ENCODE assay signal across 14 cellular contexts in genomic region chr4:111136438-111136837, GRCh38.
DNase-seq lines count a peak whose midpoint lies in the region; ATAC-seq, FAIRE-seq and TF ChIP-seq lines count a peak whose summit lies in the region.
"Had no signal": no experiment of that assay in that cellular context is flagged by ENCODE, and none has a peak within 500 bp of the region (broad histone marks: within the 10 kb centered on the region; RNA-seq: fewer than 3 reads in every experiment).

No MANE protein-coding gene starts in this region.

- peak; percentile 75 for TF ChIP-seq RAD21 in IMR-90 (IDR thresholded peaks at IDR 0.05; ENCODE audit: low read length)

- no peak for FAIRE-seq in D721Med (lab: Jason Lieb, UNC)
- peak; percentile 73 for FAIRE-seq in astrocyte (lab: Jason Lieb, UNC)
- FAIRE-seq: islet of Langerhans had no signal

- H2BK20ac ChIP-seq in IMR-90 (ENCODE audit: low read depth, low read length), result no peak overlapping the region

- H3K9me1 ChIP-seq in IMR-90 (ENCODE audit: insufficient read depth, low read length), result no peaks in the 10 kb centered on the region

- no peaks in the 10 kb centered on the region for H3K36me3 Mint-ChIP-seq in astrocyte (ENCODE audit: low read depth, unreplicated experiment)

- no peaks in the 10 kb centered on the region for H3K27me3 Mint-ChIP-seq in astrocyte (ENCODE audit: low read depth, unreplicated experiment)

- intact Hi-C loops in IMR-90 (cut with micrococcal nuclease) (loop anchor here (1.0 to 5.0 kb wide), 5 partner anchors 146 to 716 kb away; no protein-coding TSS in a partner anchor), body of pancreas (cut with DNase I) (no loop called here)

- no peak overlapping the region for H2BK15ac ChIP-seq in IMR-90 (ENCODE audit: low read depth, low read length)

- H2AK5ac ChIP-seq in IMR-90 (ENCODE audit: low read depth, low read length), result no peak overlapping the region

- H3K18ac ChIP-seq in IMR-90 (ENCODE audit: low read depth, low read length), result no peak overlapping the region

- POLR2A ChIA-PET in IMR-90 (lab: Charles Lee; ENCODE audit: unreplicated experiment), result no interaction called here

- H2AFZ ChIP-seq in IMR-90 (replicated peaks; ENCODE audit: low read length, poor library complexity), result no peak overlapping the region
- no peak overlapping the region for H2AFZ ChIP-seq in astrocyte (ENCODE audit: low read depth, low read length)

- H4K91ac ChIP-seq in IMR-90 (ENCODE audit: insufficient read depth, low read depth, low read length), result no peak overlapping the region

- ATAC-seq in IMR-90 (ENCODE audit: low read depth), result peak; percentile 73
- ATAC-seq in body of pancreas, result no peak
- ATAC-seq in GM19467 (IDR thresholded peaks at IDR 0.05; ENCODE audit: unreplicated experiment), result no peak
- no peak for ATAC-seq in HG02938 (IDR thresholded peaks at IDR 0.05; ENCODE audit: unreplicated experiment)

- H3K14ac ChIP-seq in IMR-90 (replicated peaks; ENCODE audit: low read depth, low read length), result no peak overlapping the region

- H3K9me3 ChIP-seq in IMR-90 (ENCODE audit: control insufficient read depth, insufficient read depth, low read length) (0 out of 2 replicates have a peak, but pooled peaks cover 2% of the 10 kb centered on the region), astrocyte (ENCODE audit: insufficient read depth, low read depth, low read length) (no peaks in the 10 kb centered on the region), body of pancreas (peaks cover 0 to 10% (median 0%) of the 10 kb centered on the region in 3 donors)

- H3K27ac ChIP-seq in IMR-90 (ENCODE audit: insufficient read depth, low read length) (no peak overlapping the region), astrocyte (ENCODE audit: low read depth, low read length) (no peak overlapping the region), body of pancreas (no peak overlapping the region)

- WGBS in IMR-90 (ENCODE audit: extremely low coverage in 2 of 2, insufficient read length in 1 of 2), 2 experiments, result 60% methylated on average over 1 of the region's 1 CpG; no CpG with 5 or more reads in 1 of the 2 experiments
- 40 to 74% methylated on average over 1 of the region's 1 CpG for WGBS in body of pancreas, 2 donors

- BruUV-seq in IMR-90 (replicated peaks; lab: Mats Ljungman, UMichigan), result no TSS peak

- in situ Hi-C loops in IMR-90 (cut with MboI; ENCODE audit: low sequenced_read_pairs), result loop anchor here (5.0 kb wide), 1 partner anchor 496 kb away; no protein-coding TSS in a partner anchor

- H3K36me3 ChIP-seq in IMR-90 (ENCODE audit: control insufficient read depth, insufficient read depth, low read length) (no peaks in the 10 kb centered on the region), astrocyte (ENCODE audit: insufficient read depth, low read length) (no peaks in the 10 kb centered on the region), body of pancreas (replicated peaks in 1 of 2; ENCODE audit: insufficient read depth in 1 of 2, low read depth in 2 of 2) (no peaks in the 10 kb centered on the region)

- H3K9ac ChIP-seq in IMR-90 (ENCODE audit: low read depth, low read length) (no peak overlapping the region), astrocyte (ENCODE audit: low read length) (no peak overlapping the region)

- H3K56ac ChIP-seq in IMR-90 (ENCODE audit: extremely low read depth, insufficient read depth, low read length), result no peak overlapping the region

- H4K20me1 ChIP-seq in IMR-90 (ENCODE audit: insufficient read depth, low read length), result no peaks in the 10 kb centered on the region
- H4K20me1 ChIP-seq in astrocyte (ENCODE audit: insufficient read depth, low read length), result no peaks in the 10 kb centered on the region

- no peak overlapping the region for H4K8ac ChIP-seq in IMR-90 (ENCODE audit: low read depth in 2 of 2, low read length in 2 of 2)

- no peak overlapping the region for H3K27ac Mint-ChIP-seq in astrocyte (ENCODE audit: unreplicated experiment)
- H3K27ac Mint-ChIP-seq: activated naive CD4-positive, alpha-beta T cell treated with anti-CD3 and anti-CD28 coated beads for 36 hours had no signal

- dilution Hi-C loops in IMR-90 (cut with HindIII; ENCODE audit: low sequenced_read_pairs, unreplicated experiment), result no loop called here

- H4K5ac ChIP-seq in IMR-90 (ENCODE audit: low read depth, low read length), result no peak overlapping the region

- no peak for DNase-seq in D721Med (ENCODE audit: insufficient read length, low spot score)
- peak; percentile 59 for DNase-seq in IMR-90
- peak; percentile 30 for DNase-seq in astrocyte (ENCODE audit: low read depth)
- DNase-seq in left kidney (ENCODE audit: low read depth, low spot score), result peak; percentile 3
- DNase-seq in HuH-7.5 (ENCODE audit: low spot score), result no peak
- DNase-seq in body of pancreas, result no peak
- DNase-seq: activated CD4-positive, alpha-beta T cell treated with anti-CD3 and anti-CD28 coated beads for 4 hours; activated naive CD4-positive, alpha-beta T cell treated with anti-CD3 and anti-CD28 coated beads for 36 hours; effector memory CD4-positive, alpha-beta T cell; NCI-H1417 treated with DMSO at 0.1 percent for 48 hours; stimulated activated CD4-positive, alpha-beta T cell treated with anti-CD3 and anti-CD28 coated beads, Interleukin-4, amount 100 ng/mL, for 1 hour had no signal

- H3K4me3 Mint-ChIP-seq in astrocyte (ENCODE audit: unreplicated experiment), result no peak overlapping the region
- H3K4me3 Mint-ChIP-seq: activated naive CD4-positive, alpha-beta T cell treated with anti-CD3 and anti-CD28 coated beads for 36 hours had no signal

- peak; percentile 41 for TF ChIP-seq CTCF in D721Med (IDR thresholded peaks at IDR 0.05; ENCODE audit: insufficient read depth, missing control alignments)
- peak; percentile 60 for TF ChIP-seq CTCF in IMR-90 (conservative IDR thresholded peaks at IDR 0.05; ENCODE audit: low read depth, low read length)
- TF ChIP-seq CTCF in astrocyte (IDR thresholded peaks at IDR 0.05; ENCODE audit: insufficient read depth, low read depth, low read length), result peak; percentile 18
- TF ChIP-seq CTCF in body of pancreas (IDR thresholded peaks at IDR 0.05), result no peak

- no peaks in the 10 kb centered on the region for H3K79me1 ChIP-seq in IMR-90 (ENCODE audit: low read depth in 1 of 2, low read length in 2 of 2)

- H2BK5ac ChIP-seq in IMR-90 (ENCODE audit: low read depth, low read length, poor library complexity, severe bottlenecking), result no peak overlapping the region

- H3K4me3 ChIP-seq in IMR-90 (ENCODE audit: insufficient read depth, low read depth, low read length) (no peak overlapping the region), astrocyte (ENCODE audit: insufficient read depth, low read depth, low read length) (no peak overlapping the region), body of pancreas (no peak overlapping the region)

- no peaks in the 10 kb centered on the region for H3K4me1 Mint-ChIP-seq in astrocyte (ENCODE audit: low read depth, unreplicated experiment)

- no peak overlapping the region for H2AK9ac ChIP-seq in IMR-90 (replicated peaks; ENCODE audit: low read depth, low read length, poor library complexity)

- H3K4me1 ChIP-seq in IMR-90 (ENCODE audit: control insufficient read depth, insufficient read depth, low read length) (no peaks in the 10 kb centered on the region), astrocyte (ENCODE audit: insufficient read depth, low read length) (no peaks in the 10 kb centered on the region), body of pancreas (no peaks in the 10 kb centered on the region)

- H3K9me3 Mint-ChIP-seq in astrocyte (ENCODE audit: unreplicated experiment), result no peaks in the 10 kb centered on the region
- H3K9me3 Mint-ChIP-seq: activated naive CD4-positive, alpha-beta T cell treated with anti-CD3 and anti-CD28 coated beads for 36 hours had no signal

- no peak overlapping the region for H2BK120ac ChIP-seq in IMR-90 (ENCODE audit: low read depth, low read length)

- CTCF ChIA-PET in IMR-90 (lab: Yijun Ruan, JAX), result interaction anchor here (0.8 to 1.2 kb wide), 2 partner anchors 494 to 498 kb away, joined by 3 to 4 read pairs; no protein-coding TSS in a partner anchor

- H3K4me2 ChIP-seq in IMR-90 (ENCODE audit: low read depth, low read length), result no peak overlapping the region
- no peak overlapping the region for H3K4me2 ChIP-seq in astrocyte (ENCODE audit: low read length)

- no peak for TF ChIP-seq POLR2A in IMR-90 (IDR thresholded peaks at IDR 0.05; ENCODE audit: low read depth, low read length)
- TF ChIP-seq POLR2A in body of pancreas (IDR thresholded peaks at IDR 0.05), result no peak

- no peaks in the 10 kb centered on the region for H3K79me2 ChIP-seq in astrocyte (ENCODE audit: insufficient read depth, low read length)

- H3K4ac ChIP-seq in IMR-90 (ENCODE audit: low read depth, low read length), result no peak overlapping the region

- H3K23ac ChIP-seq in IMR-90 (ENCODE audit: low read depth, low read length), result no peak overlapping the region

- H3K27me3 ChIP-seq in IMR-90 (ENCODE audit: control insufficient read depth, insufficient read depth, low read length), result no peaks in the 10 kb centered on the region
- H3K27me3 ChIP-seq in astrocyte (ENCODE audit: insufficient read depth, low read length), result no peaks in the 10 kb centered on the region
- no peaks in the 10 kb centered on the region for H3K27me3 ChIP-seq in body of pancreas

TF ChIP-seq in IMR-90, 13 proteins besides CTCF, POLR2A, EP300 and RAD21:
- TF ChIP-seq SMC3 (IDR thresholded peaks at IDR 0.05; ENCODE audit: low read depth, low read length) (peak; percentile 70), USF2 (IDR thresholded peaks at IDR 0.05; ENCODE audit: low read depth, low read length) (no peak), FOS (IDR thresholded peaks at IDR 0.05; ENCODE audit: low read depth, low read length) (no peak)

Comparison
In these comparisons a context has a peak if more than half of its experiments do, and no peak if none do; other contexts are left out.
1. DNase-seq: peak in IMR-90 (single experiment), astrocyte (single experiment) and left kidney (single experiment); none in D721Med (single experiment), HuH-7.5 (single experiment) and body of pancreas (0 of 4).
2. CTCF ChIP-seq: peak in D721Med (single experiment), IMR-90 (single experiment) and astrocyte (single experiment); none in body of pancreas (0 of 7).